1 cellular context compared by ENCODE assay signal in genomic region chr17:2379489-2380224, GRCh38.
TF ChIP-seq lines count a peak whose summit lies in the region.

No MANE protein-coding gene starts in this region.

TF ChIP-seq in HCT116, 20 proteins besides CTCF, POLR2A, EP300 and RAD21 (continued from another document):
- TF ChIP-seq YY1 (IDR thresholded peaks at IDR 0.05; ENCODE audit: extremely low read depth, insufficient replicate concordance, low read depth, low read length) = no peak
